Comparison of ENCODE assay signal across 17 cellular contexts in the genomic region with DNA sequence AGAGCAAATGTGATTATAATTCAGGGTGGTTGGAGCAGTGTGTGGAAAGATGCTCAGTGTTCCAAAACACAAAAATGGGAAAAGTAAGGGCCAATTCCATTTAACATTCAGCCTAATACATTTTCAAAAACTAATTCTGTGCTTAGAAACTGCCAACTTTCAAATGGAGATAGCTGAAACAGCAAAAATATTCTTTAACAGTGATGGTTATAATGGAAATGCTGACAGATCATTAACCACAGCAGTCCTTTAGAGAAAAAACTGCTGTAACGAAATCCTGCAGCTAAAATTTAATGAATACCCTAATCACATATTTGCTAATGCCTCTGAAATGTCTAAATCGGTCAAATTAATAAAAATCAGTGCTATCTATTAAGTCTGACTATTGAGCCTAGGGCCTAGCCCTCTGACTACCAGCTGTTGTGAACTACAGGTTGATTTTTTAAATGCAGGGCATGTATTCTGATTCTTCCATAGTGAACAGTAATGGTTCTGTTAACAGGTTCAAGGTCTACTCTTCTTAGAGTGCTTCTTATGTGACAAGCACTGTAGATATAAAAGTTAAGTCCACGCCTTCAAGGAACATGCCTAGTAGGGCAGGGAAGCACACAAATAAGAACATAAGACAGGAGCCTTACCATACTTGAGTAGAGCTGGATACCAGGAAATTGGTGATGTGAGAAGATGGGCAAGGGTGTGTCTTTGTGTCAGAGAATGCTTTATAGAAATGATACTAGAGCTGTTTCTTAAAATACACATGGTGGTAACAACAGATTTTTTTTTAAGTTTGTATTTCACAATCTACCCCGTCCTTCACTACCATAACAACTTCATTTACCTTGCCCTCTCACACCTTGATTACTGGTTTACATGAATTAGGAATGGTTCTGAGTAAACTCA.
"Had no signal": no experiment of that assay in that cellular context is flagged by ENCODE, and none has a peak within 500 bp of the region (broad histone marks: within the 10 kb centered on the region; RNA-seq: fewer than 3 reads in every experiment).

No MANE protein-coding gene starts in this region.

- ATAC-seq: activated CD8-positive, alpha-beta memory T cell treated with anti-CD3 and anti-CD28 coated beads, Interleukin-2, amount 10 ng/mL, durations not matched to agents 7 days and 5 days; heart left ventricle; left lung had no signal

- H3K27me3 ChIP-seq: brain microvascular endothelial cell, heart left ventricle, left lung, tibial artery, uterus had no signal

- H3K4me1 Mint-ChIP-seq: activated CD8-positive, alpha-beta memory T cell treated with anti-CD3 and anti-CD28 coated beads, Interleukin-2, amount 10 ng/mL, durations not matched to agents 7 days and 5 days; neural crest cell had no signal

- H3K9me3 ChIP-seq: tibial artery, uterus had no signal

- H3K27me3 Mint-ChIP-seq: activated B cell treated with CpG ODN at 0.5 μM for 24 hours; activated CD4-positive, alpha-beta T cell treated with anti-CD3 and anti-CD28 coated beads, Interleukin-2, amount 10 ng/mL, durations not matched to agents 7 days and 5 days; activated CD8-positive, alpha-beta memory T cell treated with anti-CD3 and anti-CD28 coated beads, Interleukin-2, amount 10 ng/mL, durations not matched to agents 7 days and 5 days; activated naive CD8-positive, alpha-beta T cell; activated T-cell treated with anti-CD3 and anti-CD28 coated beads, Interleukin-2, amount 50 U/mL, for 24 hours had no signal

- H3K4me3 ChIP-seq: heart left ventricle, left lung, tibial artery, uterus had no signal

- H3K27ac Mint-ChIP-seq: activated CD4-positive, alpha-beta T cell treated with anti-CD3 and anti-CD28 coated beads, Interleukin-2, amount 10 ng/mL, durations not matched to agents 7 days and 5 days; activated CD8-positive, alpha-beta memory T cell treated with anti-CD3 and anti-CD28 coated beads, Interleukin-2, amount 10 ng/mL, durations not matched to agents 7 days and 5 days; activated naive CD8-positive, alpha-beta T cell; activated T-cell treated with anti-CD3 and anti-CD28 coated beads, Interleukin-2, amount 50 U/mL, for 24 hours had no signal

- H3K4me3 Mint-ChIP-seq: activated B cell treated with CpG ODN at 0.5 μM for 24 hours; activated CD4-positive, alpha-beta T cell treated with anti-CD3 and anti-CD28 coated beads, Interleukin-2, amount 10 ng/mL, durations not matched to agents 7 days and 5 days; activated CD8-positive, alpha-beta memory T cell treated with anti-CD3 and anti-CD28 coated beads, Interleukin-2, amount 10 ng/mL, durations not matched to agents 7 days and 5 days; activated naive CD8-positive, alpha-beta T cell; activated T-cell treated with anti-CD3 and anti-CD28 coated beads, Interleukin-2, amount 50 U/mL, for 24 hours; neural crest cell had no signal

- H3K36me3 ChIP-seq: uterus had no signal

- FAIRE-seq: frontal cortex, TTC549 had no signal

- H3K4me1 ChIP-seq: left lung, uterus had no signal

- H3K27ac ChIP-seq: brain microvascular endothelial cell, heart left ventricle, left lung, tibial artery, uterus had no signal

- DNase-seq: activated B cell treated with CpG ODN at 0.5 μM for 24 hours; activated CD4-positive, alpha-beta T cell treated with anti-CD3 and anti-CD28 coated beads, Interleukin-2, amount 10 ng/mL, durations not matched to agents 7 days and 5 days; activated CD8-positive, alpha-beta memory T cell treated with anti-CD3 and anti-CD28 coated beads, Interleukin-2, amount 10 ng/mL, durations not matched to agents 7 days and 5 days; activated gamma-delta T cell; activated T-cell treated with anti-CD3 and anti-CD28 coated beads, Interleukin-2, amount 50 U/mL, for 24 hours; amygdala; brain microvascular endothelial cell; effector memory CD4-positive, alpha-beta T cell; heart left ventricle; left lung; mesenchymal stem cell; tibial artery; uterus had no signal
